In genomic region chr2:152036611-152037469, GRCh38 we compare ENCODE assay signal across 8 cellular contexts.
DNase-seq lines count a peak whose midpoint lies in the region; ATAC-seq and TF ChIP-seq lines count a peak whose summit lies in the region.

No MANE protein-coding gene starts in this region.

- H3K4me3 ChIP-seq in OCI-LY1 (ENCODE audit: low read depth, low read length, poor library complexity, severe bottlenecking) (no peak overlapping the region), foreskin fibroblast (ENCODE audit: low read depth in 1 of 2, low read length in 2 of 2) (no peak overlapping the region)

- peak; percentile 75 for ATAC-seq in GM21381 (IDR thresholded peaks at IDR 0.05; ENCODE audit: unreplicated experiment)
- peak; percentile 62 to 65 for ATAC-seq in activated T-cell treated with anti-CD3 and anti-CD28 coated beads, Interleukin-2, amount 50 U/mL, for 72 hours (replicated peaks in 1 of 2)

- no peaks in the 10 kb centered on the region for H3K36me3 ChIP-seq in OCI-LY1 (ENCODE audit: insufficient read depth, low read length)

- H3K4me2 ChIP-seq in OCI-LY1 (ENCODE audit: low read length): no peak overlapping the region

- no peaks in the 10 kb centered on the region for H3K9me3 ChIP-seq in OCI-LY1 (ENCODE audit: low read length)

- H3F3A ChIP-seq in OCI-LY1 (ENCODE audit: insufficient read depth, low read length): no peaks in the 10 kb centered on the region

- H3K4me1 ChIP-seq in OCI-LY1 (ENCODE audit: insufficient read depth, low read length, severe bottlenecking): no peaks in the 10 kb centered on the region

- H3K9me3 Mint-ChIP-seq in activated T-cell treated with anti-CD3 and anti-CD28 coated beads, Interleukin-2, amount 50 U/mL, for 72 hours: no peaks in the 10 kb centered on the region
- H3K9me3 Mint-ChIP-seq in osteocyte (ENCODE audit: unreplicated experiment) (no peaks in the 10 kb centered on the region), type B pancreatic cell (no peaks in the 10 kb centered on the region)

- no peak overlapping the region for H3K27ac Mint-ChIP-seq in activated T-cell treated with anti-CD3 and anti-CD28 coated beads, Interleukin-2, amount 50 U/mL, for 72 hours
- H3K27ac Mint-ChIP-seq in osteocyte (ENCODE audit: unreplicated experiment) (no peak overlapping the region), type B pancreatic cell (no peak overlapping the region)

- no peaks in the 10 kb centered on the region for H3K79me2 ChIP-seq in OCI-LY1 (ENCODE audit: insufficient read depth, low read length)

- no peaks in the 10 kb centered on the region for H3K9me2 ChIP-seq in OCI-LY1 (ENCODE audit: low read depth, low read length)

- H3K27ac ChIP-seq in OCI-LY1 (ENCODE audit: low read depth, low read length, poor library complexity, severe bottlenecking): no peak overlapping the region

- H3K36me3 Mint-ChIP-seq in activated T-cell treated with anti-CD3 and anti-CD28 coated beads, Interleukin-2, amount 50 U/mL, for 72 hours (ENCODE audit: insufficient read depth in 2 of 2): no peaks in the 10 kb centered on the region
- no peaks in the 10 kb centered on the region for H3K36me3 Mint-ChIP-seq in osteocyte (ENCODE audit: unreplicated experiment)
- no peaks in the 10 kb centered on the region for H3K36me3 Mint-ChIP-seq in type B pancreatic cell

- H3K4me3 Mint-ChIP-seq in activated T-cell treated with anti-CD3 and anti-CD28 coated beads, Interleukin-2, amount 50 U/mL, for 72 hours: no peak overlapping the region
- no peak overlapping the region for H3K4me3 Mint-ChIP-seq in osteocyte (ENCODE audit: unreplicated experiment)
- no peak overlapping the region for H3K4me3 Mint-ChIP-seq in type B pancreatic cell

- H3K4me1 Mint-ChIP-seq in activated T-cell treated with anti-CD3 and anti-CD28 coated beads, Interleukin-2, amount 50 U/mL, for 72 hours (ENCODE audit: low read depth): no peaks in the 10 kb centered on the region
- H3K4me1 Mint-ChIP-seq in osteocyte (ENCODE audit: unreplicated experiment) (no peaks in the 10 kb centered on the region), type B pancreatic cell (ENCODE audit: unreplicated experiment) (peaks cover 14% of the 10 kb centered on the region)

- H3K27me3 ChIP-seq in OCI-LY1 (ENCODE audit: insufficient read depth, low read length): no peaks in the 10 kb centered on the region

- H2AFZ ChIP-seq in OCI-LY1 (ENCODE audit: low read length): no peak overlapping the region

- H4K20me1 ChIP-seq in OCI-LY1 (ENCODE audit: insufficient read depth, low read length): no peaks in the 10 kb centered on the region

- no peaks in the 10 kb centered on the region for H3K27me3 Mint-ChIP-seq in activated T-cell treated with anti-CD3 and anti-CD28 coated beads, Interleukin-2, amount 50 U/mL, for 72 hours (ENCODE audit: low read depth)
- peaks cover 15% of the 10 kb centered on the region for H3K27me3 Mint-ChIP-seq in osteocyte (ENCODE audit: unreplicated experiment)
- peaks cover 13% of the 10 kb centered on the region for H3K27me3 Mint-ChIP-seq in type B pancreatic cell

- DNase-seq in DMS153 treated with DMSO at 0.1 percent for 48 hours (lab: John Stamatoyannopoulos, UW; ENCODE audit: unreplicated experiment): peak; percentile 61
- peak; percentile 80 for DNase-seq in HT-29 (ENCODE audit: low spot score)
- DNase-seq in activated T-cell treated with anti-CD3 and anti-CD28 coated beads, Interleukin-2, amount 50 U/mL, for 72 hours: peak; percentile 54 to 59
- DNase-seq in foreskin fibroblast: peak; percentile 45 to 86
- DNase-seq in osteocyte (ENCODE audit: extremely low spot score, unreplicated experiment): no peak
- DNase-seq in type B pancreatic cell (ENCODE audit: extremely low spot score, unreplicated experiment): no peak

- TF ChIP-seq CTCF in OCI-LY1 (IDR thresholded peaks at IDR 0.05; ENCODE audit: low read length): peak; percentile 85
- peak; percentile 75 for TF ChIP-seq CTCF in foreskin fibroblast (IDR thresholded peaks at IDR 0.05; ENCODE audit: low read depth, low read length)
- peak; percentile 92 for TF ChIP-seq CTCF in osteocyte (IDR thresholded peaks at IDR 0.05)
- TF ChIP-seq CTCF in type B pancreatic cell (conservative IDR thresholded peaks at IDR 0.05): peak; percentile 92

- no peak overlapping the region for H3K9ac ChIP-seq in OCI-LY1 (ENCODE audit: low read length)

Comparison
In these comparisons a context has a peak if more than half of its experiments do, and no peak if none do; other contexts are left out.
1. DNase-seq: peak in DMS153 treated with DMSO at 0.1 percent for 48 hours (single experiment), HT-29 (single experiment), activated T-cell treated with anti-CD3 and anti-CD28 coated beads, Interleukin-2, amount 50 U/mL, for 72 hours (2 of 2) and foreskin fibroblast (2 of 2); none in osteocyte (single experiment) and type B pancreatic cell (single experiment).
2. Peak in every context shown above with its lines, with median percentiles within 50 percentile points of each other: CTCF ChIP-seq.